17 cellular contexts compared by ENCODE assay signal in genomic region chr2:21640046-21640445, GRCh38.
DNase-seq lines count a peak whose midpoint lies in the region; ATAC-seq, FAIRE-seq and TF ChIP-seq lines count a peak whose summit lies in the region.
"Had no signal": no experiment of that assay in that cellular context is flagged by ENCODE, and none has a peak within 500 bp of the region (broad histone marks: within the 10 kb centered on the region; RNA-seq: fewer than 3 reads in every experiment).

No MANE protein-coding gene starts in this region.

- H3K4me1 ChIP-seq in liver (ENCODE audit: control insufficient read depth in 4 of 4, insufficient read depth in 4 of 4, low read length in 3 of 4), result peaks cover 3 to 12% (median 8%) of the 10 kb centered on the region in 4 donors
- no peaks in the 10 kb centered on the region for H3K4me1 ChIP-seq in PC-3 (ENCODE audit: insufficient read depth, low read length)
- H3K4me1 ChIP-seq: BLaER1 had no signal

- peaks cover 8 to 10% of the 10 kb centered on the region in 2 donors for H3K9me3 Mint-ChIP-seq in stimulated activated naive CD8-positive, alpha-beta T cell treated with anti-CD3 and anti-CD28 coated beads, Interleukin-15, amount 100 ng/mL, for 72 hours

- H3K36me3 ChIP-seq in liver (ENCODE audit: control insufficient read depth in 4 of 4, insufficient read depth in 3 of 4, low read depth in 1 of 4, low read length in 3 of 4) (no peaks in the 10 kb centered on the region), PC-3 (ENCODE audit: low read depth, low read length) (no peaks in the 10 kb centered on the region)
- H3K36me3 ChIP-seq: BLaER1 had no signal

- TF ChIP-seq RAD21 in liver (IDR thresholded peaks at IDR 0.05), result peak; percentile 49 to 52

- BruUV-seq in PC-3 (replicated peaks; lab: Mats Ljungman, UMichigan), result no TSS peak

- POLR2A ChIA-PET in PC-3 (lab: Charles Lee; ENCODE audit: unreplicated experiment), result no interaction called here

- H4K20me1 ChIP-seq in PC-3 (ENCODE audit: low read length), result no peaks in the 10 kb centered on the region
- H4K20me1 ChIP-seq: BLaER1 had no signal

- H3K79me2 ChIP-seq in PC-3 (ENCODE audit: low read length), result no peaks in the 10 kb centered on the region

- H3F3A ChIP-seq in PC-3 (ENCODE audit: low read length, unreplicated experiment), result no peaks in the 10 kb centered on the region

- DNase-seq in DMS53 (lab: John Stamatoyannopoulos, UW) (peak; percentile 28), DMS53 treated with DMSO at 0.1 percent for 48 hours (lab: John Stamatoyannopoulos, UW; ENCODE audit: unreplicated experiment) (no peak), substantia nigra (lab: John Stamatoyannopoulos, UW) (no peak), PC-3 (no peak)
- no peak for DNase-seq in stimulated activated naive CD8-positive, alpha-beta T cell treated with anti-CD3 and anti-CD28 coated beads, Interleukin-15, amount 100 ng/mL, for 72 hours
- DNase-seq: 8988T; Calu3; CD8-positive, alpha-beta T cell; GF-D8; GOT3; H7; HFFc6 had no signal

- H3K27ac ChIP-seq in liver (ENCODE audit: low read depth in 1 of 2, low read length in 2 of 2), result no peak overlapping the region
- no peak overlapping the region for H3K27ac ChIP-seq in substantia nigra (ENCODE audit: low read depth, low read length, poor library complexity, severe bottlenecking)
- H3K27ac ChIP-seq in PC-3 (ENCODE audit: low read length), result no peak overlapping the region
- H3K27ac ChIP-seq: BLaER1 had no signal

- H3K9me3 ChIP-seq in liver (ENCODE audit: control insufficient read depth in 4 of 4, low read length in 3 of 4) (no peaks in the 10 kb centered on the region), PC-3 (ENCODE audit: low read length) (0 out of 2 replicates have a peak, but pooled peaks cover 4% of the 10 kb centered on the region)
- H3K9me3 ChIP-seq: BLaER1 had no signal

- H3K27me3 Mint-ChIP-seq in stimulated activated naive CD8-positive, alpha-beta T cell treated with anti-CD3 and anti-CD28 coated beads, Interleukin-15, amount 100 ng/mL, for 72 hours, result no peaks in the 10 kb centered on the region

- H3K27ac Mint-ChIP-seq in stimulated activated naive CD8-positive, alpha-beta T cell treated with anti-CD3 and anti-CD28 coated beads, Interleukin-15, amount 100 ng/mL, for 72 hours, result no peak overlapping the region
- H3K27ac Mint-ChIP-seq: CD8-positive, alpha-beta T cell; HFFc6 had no signal

- H3K4me2 ChIP-seq in PC-3 (ENCODE audit: low read length), result no peak overlapping the region
- H3K4me2 ChIP-seq: BLaER1 had no signal

- CTCF ChIA-PET in PC-3 (lab: Charles Lee), result no interaction called here

- intact Hi-C loops in PC-3 (cut with micrococcal nuclease), result no loop called here

- WGBS in liver, result 36% methylated on average over 2 of the region's 2 CpGs

- no peak for ATAC-seq in stimulated activated naive CD8-positive, alpha-beta T cell treated with anti-CD3 and anti-CD28 coated beads, Interleukin-15, amount 100 ng/mL, for 72 hours
- no peak for ATAC-seq in HG03378 (IDR thresholded peaks at IDR 0.05; ENCODE audit: unreplicated experiment)
- no peak for ATAC-seq in PC-3
- ATAC-seq: CD8-positive, alpha-beta T cell; HCT116 had no signal

- H2AFZ ChIP-seq in PC-3 (ENCODE audit: low read length), result no peak overlapping the region

- H3K9me2 ChIP-seq in PC-3 (replicated peaks; ENCODE audit: low read length), result no peaks in the 10 kb centered on the region

- TF ChIP-seq CTCF in liver (IDR thresholded peaks at IDR 0.05; ENCODE audit: low read depth, low read length, missing input control) (no peak), PC-3 (conservative IDR thresholded peaks at IDR 0.05; ENCODE audit: low read depth, low read length) (no peak)

- no peaks in the 10 kb centered on the region for H3K27me3 ChIP-seq in liver (ENCODE audit: control insufficient read depth in 4 of 4, insufficient read depth in 4 of 4, low read length in 3 of 4)
- no peaks in the 10 kb centered on the region for H3K27me3 ChIP-seq in PC-3 (ENCODE audit: low read length)
- H3K27me3 ChIP-seq: BLaER1 had no signal

- no peaks in the 10 kb centered on the region for H3K4me1 Mint-ChIP-seq in stimulated activated naive CD8-positive, alpha-beta T cell treated with anti-CD3 and anti-CD28 coated beads, Interleukin-15, amount 100 ng/mL, for 72 hours

- FAIRE-seq in islet of Langerhans (lab: Jason Lieb, UNC), result peak; percentile 85

- H3K9ac ChIP-seq in liver (ENCODE audit: low read depth in 1 of 2, low read length in 2 of 2) (no peak overlapping the region), PC-3 (ENCODE audit: low read length) (no peak overlapping the region)
- H3K9ac ChIP-seq: BLaER1 had no signal

- no peak overlapping the region for H3K4me3 Mint-ChIP-seq in stimulated activated naive CD8-positive, alpha-beta T cell treated with anti-CD3 and anti-CD28 coated beads, Interleukin-15, amount 100 ng/mL, for 72 hours
- H3K4me3 Mint-ChIP-seq: CD8-positive, alpha-beta T cell; HFFc6 had no signal

- H3K4me3 ChIP-seq in liver (ENCODE audit: low read depth in 1 of 3, low read length in 3 of 3), result no peak overlapping the region
- no peak overlapping the region for H3K4me3 ChIP-seq in PC-3 (ENCODE audit: low read length)
- H3K4me3 ChIP-seq: BLaER1 had no signal

TF ChIP-seq in liver, 16 proteins besides CTCF, POLR2A, EP300 and RAD21:
- peak in 1 of 2 donors; percentile 40 for TF ChIP-seq JUND (IDR thresholded peaks at IDR 0.05)
- peak; percentile 20 to 37 for TF ChIP-seq RXRA (IDR thresholded peaks at IDR 0.05)
- TF ChIP-seq, protein P1, sequence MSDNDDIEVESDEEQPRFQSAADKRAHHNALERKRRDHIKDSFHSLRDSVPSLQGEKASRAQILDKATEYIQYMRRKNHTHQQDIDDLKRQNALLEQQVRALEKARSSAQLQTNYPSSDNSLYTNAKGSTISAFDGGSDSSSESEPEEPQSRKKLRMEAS (IDR thresholded peaks at IDR 0.05), result no peak
- peak; percentile 81 for TF ChIP-seq YY1 (IDR thresholded peaks at IDR 0.05)
- TF ChIP-seq ZBTB33 (IDR thresholded peaks at IDR 0.05), result no peak
- TF ChIP-seq HNF4A (conservative IDR thresholded peaks at IDR 0.05), result peak; percentile 76 to 77
- TF ChIP-seq SP1 (IDR thresholded peaks at IDR 0.05), result peak; percentile 51
- TF ChIP-seq HNF4G (IDR thresholded peaks at IDR 0.05), result peak; percentile 40
- no peak for TF ChIP-seq NR2F2 (IDR thresholded peaks at IDR 0.05)
- TF ChIP-seq GABPA (IDR thresholded peaks at IDR 0.05 in 1 of 2, conservative IDR thresholded peaks at IDR 0.05 in 1 of 2), result no peak
- TF ChIP-seq FOXA2 (IDR thresholded peaks at IDR 0.05), result no peak
- no peak for TF ChIP-seq REST (IDR thresholded peaks at IDR 0.05)
